ENCODE assay signal across 8 cellular contexts in the genomic region with DNA sequence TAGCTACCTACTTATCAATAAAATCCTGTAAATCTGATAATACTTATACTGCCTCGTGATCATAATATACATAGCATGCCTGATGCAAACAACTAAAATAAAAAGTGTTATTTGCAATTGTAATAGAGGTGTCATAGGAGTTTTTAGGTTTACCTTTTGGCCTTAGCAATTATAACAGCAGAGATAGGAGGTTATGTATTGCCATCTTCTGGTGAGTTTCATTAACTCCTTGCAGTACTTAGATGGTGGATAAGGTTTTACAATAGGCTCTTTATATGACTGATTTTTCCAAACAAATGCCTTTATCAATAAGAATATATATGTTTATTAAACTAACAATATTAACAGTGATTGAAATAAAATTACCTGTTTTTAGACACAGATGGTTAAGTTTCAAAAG. TPM values are rescaled to one million over a fixed set of nuclear protein-coding genes. Genes with fewer than 3 reads are reported as not detected.
A peak's percentile ranks its signal among the peaks of the same experiment; 100 is the strongest.
DNase-seq lines count a peak whose midpoint lies in the region; ATAC-seq, FAIRE-seq and TF ChIP-seq lines count a peak whose summit lies in the region.

No MANE protein-coding gene starts in this region.

- no peak overlapping the region for H3K18ac ChIP-seq in IMR-90 (ENCODE audit: low read depth, low read length)

- peaks cover 16% of the 10 kb centered on the region for H3K27me3 Mint-ChIP-seq in neural crest cell (ENCODE audit: low read depth)

- SMC1A ChIA-PET in GM12878 (lab: Charles Lee; ENCODE audit: uncharacterized antibody, unreplicated experiment), result no interaction called here

- FAIRE-seq in GM12878 (lab: Jason Lieb, UNC), result no peak

- H3K14ac ChIP-seq in IMR-90 (replicated peaks; ENCODE audit: low read depth, low read length), result no peak overlapping the region

- CTCF ChIA-PET in GM10248 (lab: Yijun Ruan, JAX), result interaction anchor here (0.9 to 1.7 kb wide), 4 partner anchors 16 to 1045 kb away, joined by 3 to 5 read pairs (median 4); no protein-coding TSS in a partner anchor
- CTCF ChIA-PET in IMR-90 (lab: Yijun Ruan, JAX), result interaction anchor here (1.3 kb wide), 2 partner anchors 44 to 184 kb away, joined by 3 to 6 read pairs; no protein-coding TSS in a partner anchor
- CTCF ChIA-PET in GM12878 (lab: Yijun Ruan, JAX), result interaction anchor here (0.9 to 2.2 kb wide), 3 partner anchors 18 to 119 kb away, joined by 3 to 6 read pairs (median 6); no protein-coding TSS in a partner anchor

- ATAC-seq in IMR-90 (ENCODE audit: low read depth), result peak; percentile 79
- ATAC-seq in GM12878, result peak; percentile 65
- ATAC-seq in GM18907 (IDR thresholded peaks at IDR 0.05; ENCODE audit: unreplicated experiment), result no peak
- no peak for ATAC-seq in HG02588 (IDR thresholded peaks at IDR 0.05; ENCODE audit: unreplicated experiment)

- no peak overlapping the region for H3K4me3 Mint-ChIP-seq in neural crest cell

- no TSS peak for BruUV-seq in IMR-90 (replicated peaks; lab: Mats Ljungman, UMichigan)
- BruUV-seq in GM12878 (replicated peaks; lab: Mats Ljungman, UMichigan), result no TSS peak

- POLR2A ChIA-PET in GM10248 (lab: Yijun Ruan, JAX) (no interaction called here), IMR-90 (lab: Charles Lee; ENCODE audit: unreplicated experiment) (no interaction called here), GM12878 (lab: Charles Lee) (no interaction called here)

- no peaks in the 10 kb centered on the region for H3K9me3 ChIP-seq in IMR-90 (ENCODE audit: control insufficient read depth, insufficient read depth, low read length)
- H3K9me3 ChIP-seq in GM12878 (replicated peaks; ENCODE audit: control insufficient read depth, insufficient read depth, low read length), result no peaks in the 10 kb centered on the region

- no peak overlapping the region for H3K4me2 ChIP-seq in IMR-90 (ENCODE audit: low read depth, low read length)
- H3K4me2 ChIP-seq in GM12878 (ENCODE audit: control insufficient read depth, insufficient read depth), result no peak overlapping the region

- H2BK15ac ChIP-seq in IMR-90 (ENCODE audit: low read depth, low read length), result no peak overlapping the region

- intact Hi-C loops in IMR-90 (cut with micrococcal nuclease), result loop anchor here (1.0 to 10.0 kb wide), 4 partner anchors 118 to 365 kb away; no protein-coding TSS in a partner anchor
- intact Hi-C loops in GM12878 (cut with micrococcal nuclease; ENCODE audit: unreplicated experiment), result loop anchor here (1.0 kb wide), 1 partner anchor 118 kb away; no protein-coding TSS in a partner anchor

- WGBS in IMR-90 (ENCODE audit: extremely low coverage in 2 of 2, insufficient read length in 1 of 2), 2 experiments, result no CpG with 5 or more reads among the region's 1 CpG
- 0% methylated on average over 1 of the region's 1 CpG for WGBS in GM12878 (ENCODE audit: insufficient coverage, insufficient replicate concordance, low lambda C conversion rate, missing lambda C conversion rate)

- H3K4ac ChIP-seq in IMR-90 (ENCODE audit: low read depth, low read length), result no peak overlapping the region

- no peaks in the 10 kb centered on the region for H3K79me2 ChIP-seq in GM12878 (ENCODE audit: control insufficient read depth, insufficient read depth, low read length)

- H3K27me3 ChIP-seq in IMR-90 (ENCODE audit: control insufficient read depth, insufficient read depth, low read length), result no peaks in the 10 kb centered on the region
- H3K27me3 ChIP-seq in GM12878 (replicated peaks in 1 of 2; ENCODE audit: control insufficient read depth in 2 of 2, insufficient read depth in 2 of 2, low read length in 1 of 2), result no peaks in the 10 kb centered on the region

- no peak overlapping the region for H4K8ac ChIP-seq in IMR-90 (ENCODE audit: low read depth in 2 of 2, low read length in 2 of 2)

- H3K36me3 ChIP-seq in IMR-90 (ENCODE audit: control insufficient read depth, insufficient read depth, low read length), result no peaks in the 10 kb centered on the region
- H3K36me3 ChIP-seq in GM12878 (ENCODE audit: control insufficient read depth in 2 of 2, insufficient read depth in 2 of 2, low read length in 1 of 2), result no peaks in the 10 kb centered on the region

- H3K56ac ChIP-seq in IMR-90 (ENCODE audit: extremely low read depth, insufficient read depth, low read length), result no peak overlapping the region

- H4K20me1 ChIP-seq in IMR-90 (ENCODE audit: insufficient read depth, low read length), result no peaks in the 10 kb centered on the region
- H4K20me1 ChIP-seq in GM12878 (ENCODE audit: control insufficient read depth, insufficient read depth), result no peaks in the 10 kb centered on the region

- no peak overlapping the region for H3K4me3 ChIP-seq in IMR-90 (ENCODE audit: insufficient read depth, low read depth, low read length)
- H3K4me3 ChIP-seq in GM12878, result no peak overlapping the region

- TF ChIP-seq RAD21 in IMR-90 (IDR thresholded peaks at IDR 0.05; ENCODE audit: low read length), result peak; percentile 71
- peak; percentile 47 for TF ChIP-seq RAD21 in GM12878 (IDR thresholded peaks at IDR 0.05; ENCODE audit: insufficient read depth, low read depth, low read length)

- H3K36me3 Mint-ChIP-seq in neural crest cell (ENCODE audit: low read depth), result no peaks in the 10 kb centered on the region

- no peaks in the 10 kb centered on the region for H3K9me3 Mint-ChIP-seq in neural crest cell

- dilution Hi-C loops in IMR-90 (cut with HindIII; ENCODE audit: low sequenced_read_pairs, unreplicated experiment), result no loop called here

- no peak overlapping the region for H3K27ac Mint-ChIP-seq in neural crest cell (ENCODE audit: unreplicated experiment)

- no peak overlapping the region for H3K23ac ChIP-seq in IMR-90 (ENCODE audit: low read depth, low read length)

- no peak overlapping the region for H2BK20ac ChIP-seq in IMR-90 (ENCODE audit: low read depth, low read length)

- no peaks in the 10 kb centered on the region for H3K4me1 Mint-ChIP-seq in neural crest cell

- H2AK9ac ChIP-seq in IMR-90 (replicated peaks; ENCODE audit: low read depth, low read length, poor library complexity), result no peak overlapping the region

- H2BK5ac ChIP-seq in IMR-90 (ENCODE audit: low read depth, low read length, poor library complexity, severe bottlenecking), result peak overlapping the region; percentile 11

- RAD21 ChIA-PET in GM12878 (lab: Charles Lee; ENCODE audit: unreplicated experiment), result interaction anchor here (1.4 kb wide), 1 partner anchor 116 kb away, joined by 3 read pairs; no protein-coding TSS in a partner anchor

- peaks cover 2% of the 10 kb centered on the region; the same call in 1 of the 2 replicates for H3K9me1 ChIP-seq in IMR-90 (ENCODE audit: insufficient read depth, low read length)

- no peak for TF ChIP-seq POLR2A in IMR-90 (IDR thresholded peaks at IDR 0.05; ENCODE audit: low read depth, low read length)
- TF ChIP-seq POLR2A in GM12878 (IDR thresholded peaks at IDR 0.05; ENCODE audit: low read depth, low read length), result no peak

- no peaks in the 10 kb centered on the region for H3K79me1 ChIP-seq in IMR-90 (ENCODE audit: low read depth in 1 of 2, low read length in 2 of 2)

- no peak overlapping the region for H2BK120ac ChIP-seq in IMR-90 (ENCODE audit: low read depth, low read length)

- H3K4me1 ChIP-seq in IMR-90 (ENCODE audit: control insufficient read depth, insufficient read depth, low read length) (peaks cover 2% of the 10 kb centered on the region; the same call in 1 of the 2 replicates), GM12878 (ENCODE audit: control insufficient read depth, insufficient read depth, low read length) (no peaks in the 10 kb centered on the region)

- TF ChIP-seq CTCF in GM10248 (IDR thresholded peaks at IDR 0.05; ENCODE audit: control extremely low read depth, extremely low read depth, low read depth, missing control alignments), result peak; percentile 43
- peak; percentile 65 for TF ChIP-seq CTCF in IMR-90 (conservative IDR thresholded peaks at IDR 0.05; ENCODE audit: low read depth, low read length)
- TF ChIP-seq CTCF in GM12878 (IDR thresholded peaks at IDR 0.05 in 2 of 3, conservative IDR thresholded peaks at IDR 0.05 in 1 of 3; ENCODE audit: control insufficient read depth in 2 of 3, extremely low read depth in 1 of 3, insufficient read depth in 1 of 3, low read depth in 3 of 3, low read length in 3 of 3), result peak in 1 of 3 experiments; percentile 22; a peak in 2 of 6 replicates
- peak; percentile 62 for TF ChIP-seq CTCF in neural crest cell (conservative IDR thresholded peaks at IDR 0.05)

- no peak for TF ChIP-seq EP300 in GM12878 (IDR thresholded peaks at IDR 0.05; ENCODE audit: borderline replicate concordance in 1 of 2, control insufficient read depth in 1 of 2, low read depth in 2 of 2, low read length in 2 of 2)

- H3K27ac ChIP-seq in IMR-90 (ENCODE audit: insufficient read depth, low read length) (no peak overlapping the region), GM12878 (ENCODE audit: control insufficient read depth, insufficient read depth) (no peak overlapping the region)

- H3K9ac ChIP-seq in IMR-90 (ENCODE audit: low read depth, low read length) (no peak overlapping the region), GM12878 (ENCODE audit: control insufficient read depth, insufficient read depth, low read length) (no peak overlapping the region)

- DNase-seq in GM10248 (ENCODE audit: extremely low spot score) (no peak), IMR-90 (peak; percentile 60), GM12878 (ENCODE audit: low read depth, low spot score) (no peak), neural crest cell (ENCODE audit: low read depth, low spot score) (no peak), SIG-M5 (lab: John Stamatoyannopoulos, UW) (no peak), globus pallidus (ENCODE audit: low spot score) (no peak)

- no peak overlapping the region for H2AK5ac ChIP-seq in IMR-90 (ENCODE audit: low read depth, low read length)

- in situ Hi-C loops in IMR-90 (cut with MboI; ENCODE audit: low sequenced_read_pairs) (loop anchor here (10.0 kb wide), 2 partner anchors 115 to 185 kb away; no protein-coding TSS in a partner anchor), GM12878 (cut with MboI) (no loop called here)

- no peak overlapping the region for H2AFZ ChIP-seq in IMR-90 (replicated peaks; ENCODE audit: low read length, poor library complexity)
- H2AFZ ChIP-seq in GM12878 (ENCODE audit: control insufficient read depth, low read depth, low read length), result no peak overlapping the region

- H4K91ac ChIP-seq in IMR-90 (ENCODE audit: insufficient read depth, low read depth, low read length), result no peak overlapping the region

- no peak overlapping the region for H4K5ac ChIP-seq in IMR-90 (ENCODE audit: low read depth, low read length)

RNA-seq across cellular contexts. Expression of gene MYCT1, which starts 27.8 kb away (rescaled TPM):
- 0.90 and 1.1 TPM in 2 replicates for total RNA-seq in IMR-90 (2012; rRNA removed)
- 0.79 and 0.89 TPM in 2 replicates for polyA plus RNA-seq in IMR-90 (2012; rRNA removed)
- 0.27 and 0.41 TPM in 2 replicates for polyA plus RNA-seq in IMR-90 (2012; cell fraction: cytosol; rRNA removed)
- polyA plus RNA-seq in IMR-90 (2012; cell fraction: nucleus; rRNA removed; ENCODE audit: low replicate concordance), result 0.23 and 1.1 TPM in 2 replicates
- total RNA-seq in GM12878 (2013; cell fraction: nucleolus; rRNA removed), result not detected in 2 replicates
- total RNA-seq in GM12878 (2014; rRNA removed), result not detected in 2 replicates
- not detected in 2 replicates for total RNA-seq in GM12878 (2014; rRNA removed; fragmentation: Illumina TruSeq; extraction: Trizol)
- total RNA-seq in GM12878 (2021), result not detected in 2 replicates
- not detected for polyA plus RNA-seq in GM12878 (2011; ENCODE audit: low read depth)
- 0.12 and 0.15 TPM in 2 replicates for polyA plus RNA-seq in GM12878 (2011; rRNA removed)
- polyA plus RNA-seq in GM12878 (2011; cell fraction: cytosol; rRNA removed), result 0.03 and 0.08 TPM in 2 replicates
- polyA plus RNA-seq in GM12878 (2011; cell fraction: nucleus; rRNA removed), result 0.09 and 0.10 TPM in 2 replicates
- polyA plus RNA-seq in GM12878 (2012), result not detected in 2 replicates
- not detected in 2 replicates for polyA plus RNA-seq in GM12878 (2014; fragmentation: Illumina TruSeq; extraction: Trizol)
- polyA plus RNA-seq in GM12878 (2014; fragmentation: Nextera tagmentation; extraction: Ambion mirVana), result not detected
- polyA plus RNA-seq in GM12878 (2014; rRNA removed), result not detected in 2 replicates
- not detected for polyA plus RNA-seq in GM12878 (2016; fragmentation: Nextera tagmentation; extraction: Ambion mirVana)
- polyA minus RNA-seq in GM12878 (2011; rRNA and poly(A)+ RNA removed), result not detected in 2 replicates
- not detected in 2 replicates for polyA minus RNA-seq in GM12878 (2011; cell fraction: cytosol; rRNA and poly(A)+ RNA removed)
- not detected in 2 replicates for polyA minus RNA-seq in GM12878 (2011; cell fraction: nucleus; rRNA and poly(A)+ RNA removed)
- not detected in 2 replicates for total RNA-seq in neural crest cell

RNA-seq across cellular contexts. Expression of gene SYNE1, which starts 32.7 kb away (rescaled TPM):
- total RNA-seq in IMR-90 (2012; rRNA removed) (159 and 163 TPM in 2 replicates), GM12878 (2014; rRNA removed) (23.9 and 24.6 TPM in 2 replicates), GM12878 (2014; rRNA removed; fragmentation: Illumina TruSeq; extraction: Trizol) (17.0 and 17.2 TPM in 2 replicates), GM12878 (2021) (19.9 and 23.7 TPM in 2 replicates), neural crest cell (23.6 and 24.9 TPM in 2 replicates)
- polyA plus RNA-seq in IMR-90 (2012; rRNA removed) (29.1 and 34.1 TPM in 2 replicates), GM12878 (2011; rRNA removed) (23.6 and 28.7 TPM in 2 replicates), GM12878 (2014; fragmentation: Illumina TruSeq; extraction: Trizol) (12.5 and 14.7 TPM in 2 replicates), GM12878 (2014; fragmentation: Nextera tagmentation; extraction: Ambion mirVana) (1 to 10 TPM; 2.3 to 2.4 TPM), GM12878 (2014; rRNA removed) (12.9 and 13.5 TPM in 2 replicates), GM12878 (2016; fragmentation: Nextera tagmentation; extraction: Ambion mirVana) (1 to 10 TPM; 8.1 TPM)
- 16.0 and 16.3 TPM in 2 replicates for polyA plus RNA-seq in IMR-90 (2012; cell fraction: cytosol; rRNA removed)
- polyA plus RNA-seq in IMR-90 (2012; cell fraction: nucleus; rRNA removed; ENCODE audit: low replicate concordance), result 41.5 and 62.7 TPM in 2 replicates
- total RNA-seq in GM12878 (2013; cell fraction: nucleolus; rRNA removed), result 87.3 and 91.0 TPM in 2 replicates
- 17.8 TPM for polyA plus RNA-seq in GM12878 (2011; ENCODE audit: low read depth)
- polyA plus RNA-seq in GM12878 (2011; cell fraction: cytosol; rRNA removed), result 34.5 and 40.0 TPM in 2 replicates
- polyA plus RNA-seq in GM12878 (2011; cell fraction: nucleus; rRNA removed), result 56.1 and 63.4 TPM in 2 replicates
- 13.2 and 15.7 TPM in 2 replicates for polyA plus RNA-seq in GM12878 (2012)
- polyA minus RNA-seq in GM12878 (2011; rRNA and poly(A)+ RNA removed), result 111 and 130 TPM in 2 replicates
- polyA minus RNA-seq in GM12878 (2011; cell fraction: cytosol; rRNA and poly(A)+ RNA removed), result 21.9 and 45.7 TPM in 2 replicates
- 129 and 171 TPM in 2 replicates for polyA minus RNA-seq in GM12878 (2011; cell fraction: nucleus; rRNA and poly(A)+ RNA removed)

Comparison
In these comparisons a context has a peak if more than half of its experiments do, and no peak if none do; other contexts are left out.
1. ATAC-seq: peak in IMR-90 (single experiment) and GM12878 (single experiment); none in GM18907 (single experiment) and HG02588 (single experiment).